Comparison of ENCODE assay signal across 1 cellular context in genomic region chr17:42744806-42745617, GRCh38.
TF ChIP-seq lines count a peak whose summit lies in the region.

EZH1 (minus strand) TSS chr17:42745040; CDS start chr17:42728941, 16,099 bp downstream.

TF ChIP-seq in HEK293, 187 proteins besides CTCF, POLR2A, EP300 and RAD21 (continued from another document):
- TF ChIP-seq, protein P1, sequence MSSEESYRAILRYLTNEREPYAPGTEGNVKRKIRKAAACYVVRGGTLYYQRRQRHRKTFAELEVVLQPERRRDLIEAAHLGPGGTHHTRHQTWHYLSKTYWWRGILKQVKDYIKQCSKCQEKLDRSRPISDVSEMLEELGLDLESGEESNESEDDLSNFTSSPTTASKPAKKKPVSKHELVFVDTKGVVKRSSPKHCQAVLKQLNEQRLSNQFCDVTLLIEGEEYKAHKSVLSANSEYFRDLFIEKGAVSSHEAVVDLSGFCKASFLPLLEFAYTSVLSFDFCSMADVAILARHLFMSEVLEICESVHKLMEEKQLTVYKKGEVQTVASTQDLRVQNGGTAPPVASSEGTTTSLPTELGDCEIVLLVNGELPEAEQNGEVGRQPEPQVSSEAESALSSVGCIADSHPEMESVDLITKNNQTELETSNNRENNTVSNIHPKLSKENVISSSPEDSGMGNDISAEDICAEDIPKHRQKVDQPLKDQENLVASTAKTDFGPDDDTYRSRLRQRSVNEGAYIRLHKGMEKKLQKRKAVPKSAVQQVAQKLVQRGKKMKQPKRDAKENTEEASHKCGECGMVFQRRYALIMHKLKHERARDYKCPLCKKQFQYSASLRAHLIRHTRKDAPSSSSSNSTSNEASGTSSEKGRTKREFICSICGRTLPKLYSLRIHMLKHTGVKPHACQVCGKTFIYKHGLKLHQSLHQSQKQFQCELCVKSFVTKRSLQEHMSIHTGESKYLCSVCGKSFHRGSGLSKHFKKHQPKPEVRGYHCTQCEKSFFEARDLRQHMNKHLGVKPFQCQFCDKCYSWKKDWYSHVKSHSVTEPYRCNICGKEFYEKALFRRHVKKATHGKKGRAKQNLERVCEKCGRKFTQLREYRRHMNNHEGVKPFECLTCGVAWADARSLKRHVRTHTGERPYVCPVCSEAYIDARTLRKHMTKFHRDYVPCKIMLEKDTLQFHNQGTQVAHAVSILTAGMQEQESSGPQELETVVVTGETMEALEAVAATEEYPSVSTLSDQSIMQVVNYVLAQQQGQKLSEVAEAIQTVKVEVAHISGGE (tag by site-specific recombination; conservative IDR thresholded peaks at IDR 0.05; ENCODE audit: low read depth): no peak
- peak; percentile 17; the same call in 1 of the 2 replicates for TF ChIP-seq ZIC2 (tag by site-specific recombination; IDR thresholded peaks at IDR 0.05)
- 0 out of 2 replicates have a peak, but pooled peaks have one; percentile 2 for TF ChIP-seq KLF7 (tag by site-specific recombination; IDR thresholded peaks at IDR 0.05; ENCODE audit: borderline replicate concordance)
- no peak for TF ChIP-seq GLI4 (tag by site-specific recombination; IDR thresholded peaks at IDR 0.05)
- TF ChIP-seq ZNF623 (tag by site-specific recombination; IDR thresholded peaks at IDR 0.05): no peak
- no peak for TF ChIP-seq ZNF214 (tag by site-specific recombination; IDR thresholded peaks at IDR 0.05; ENCODE audit: borderline replicate concordance)
- peak; percentile 89 for TF ChIP-seq ZNF398 (tag by site-specific recombination; IDR thresholded peaks at IDR 0.05)
- TF ChIP-seq ATF2 (tag by site-specific recombination; IDR thresholded peaks at IDR 0.05; ENCODE audit: low read depth): no peak
- TF ChIP-seq ZNF416 (tag by site-specific recombination; IDR thresholded peaks at IDR 0.05): no peak
- TF ChIP-seq ZNF610 (tag by site-specific recombination; IDR thresholded peaks at IDR 0.05; ENCODE audit: borderline replicate concordance): 0 out of 2 replicates have a peak, but pooled peaks have one; percentile 4
TF ChIP-seq in HEK293: peak in this region for 40.
